ENCODE assay signal across 11 cellular contexts in the genomic region with DNA sequence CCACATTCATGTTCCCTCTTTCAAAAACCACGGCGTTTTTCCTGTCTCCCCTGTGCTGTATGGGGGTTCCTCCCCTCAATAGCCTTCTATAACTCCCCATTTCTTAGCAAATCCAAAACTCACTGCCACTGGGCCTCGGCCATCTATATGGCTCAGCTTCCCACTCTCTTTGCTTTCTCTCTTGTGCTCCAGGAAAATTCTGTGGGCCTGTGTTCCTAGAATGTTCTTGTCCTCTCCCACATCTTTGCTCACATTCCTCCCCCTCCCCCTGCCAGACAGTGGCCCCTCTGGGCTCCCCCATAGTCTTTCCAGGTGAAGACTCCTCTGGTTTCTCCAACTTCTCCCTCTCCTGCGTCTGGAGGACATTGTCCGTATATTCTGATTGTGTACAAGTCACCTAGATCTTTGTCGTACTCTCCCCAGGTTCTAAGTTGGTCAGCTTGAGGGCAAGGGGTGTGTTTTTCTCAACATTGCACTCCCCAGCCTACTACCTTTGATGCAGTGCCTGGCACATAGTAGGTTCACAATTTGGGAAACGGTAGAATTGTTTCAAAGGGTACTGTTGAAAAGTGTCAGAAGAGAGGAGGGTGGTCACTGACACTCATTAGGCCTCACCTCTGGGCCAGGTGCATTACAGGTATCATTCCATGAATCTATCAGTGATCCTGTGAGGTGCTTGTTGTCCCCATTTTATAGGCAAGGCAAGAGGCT. TPM values are rescaled to one million over a fixed set of nuclear protein-coding genes. Genes with fewer than 3 reads are reported as not detected.
A peak's percentile ranks its signal among the peaks of the same experiment; 100 is the strongest.
DNase-seq lines count a peak whose midpoint lies in the region; ATAC-seq and TF ChIP-seq lines count a peak whose summit lies in the region.
"Had no signal": no experiment of that assay in that cellular context is flagged by ENCODE, and none has a peak within 500 bp of the region (broad histone marks: within the 10 kb centered on the region; RNA-seq: fewer than 3 reads in every experiment).

No MANE protein-coding gene starts in this region.

- CTCF ChIA-PET in activated naive CD4-positive, alpha-beta T cell treated with anti-CD3 and anti-CD28 coated beads, Interleukin-2, amount 10 ng/mL, durations not matched to agents 7 days and 5 days (lab: Charles Lee) = interaction anchor here (1.2 kb wide), 1 partner anchor 157 kb away, joined by 4 read pairs; no protein-coding TSS in a partner anchor

- no peaks in the 10 kb centered on the region for H3K9me3 ChIP-seq in upper lobe of left lung

- H3K4me3 ChIP-seq in upper lobe of left lung = no peak overlapping the region

- WGBS in upper lobe of left lung, 2 donors = 74 to 87% methylated on average over 7 of the region's 7 CpGs

- no peak for TF ChIP-seq POLR2A in upper lobe of left lung (IDR thresholded peaks at IDR 0.05)

- peak overlapping the region; percentile 99 to 100 (median 99) for H3K27ac ChIP-seq in upper lobe of left lung

- no peak for DNase-seq in activated naive CD4-positive, alpha-beta T cell treated with anti-CD3 and anti-CD28 coated beads, Interleukin-2, amount 50 U/mL, for 72 hours (ENCODE audit: low spot score in 2 of 2)
- DNase-seq in activated naive CD4-positive, alpha-beta T cell treated with anti-CD3 and anti-CD28 coated beads, Interleukin-2, amount 10 ng/mL, durations not matched to agents 7 days and 5 days = no peak
- DNase-seq in chondrocyte (ENCODE audit: low spot score) (no peak), upper lobe of left lung (peak in 1 of 2 donors; percentile 20), 8988T (no peak), LoVo (ENCODE audit: low spot score) (no peak)
- DNase-seq: activated T-cell treated with anti-CD3 and anti-CD28 coated beads, Interleukin-2, amount 50 U/mL, for 48 hours; effector CD4-positive, alpha-beta T cell; NCI-H510A had no signal

- peaks cover 0 to 6% (median 3%) of the 10 kb centered on the region in 4 donors for H3K36me3 ChIP-seq in upper lobe of left lung

- ATAC-seq in activated naive CD4-positive, alpha-beta T cell treated with anti-CD3 and anti-CD28 coated beads, Interleukin-2, amount 50 U/mL, for 72 hours = no peak
- no peak for ATAC-seq in upper lobe of left lung (ENCODE audit: low FRiP score in 2 of 2)
- no peak for ATAC-seq in GM19452 (IDR thresholded peaks at IDR 0.05; ENCODE audit: unreplicated experiment)

- H3K4me3 Mint-ChIP-seq in activated naive CD4-positive, alpha-beta T cell treated with anti-CD3 and anti-CD28 coated beads, Interleukin-2, amount 10 ng/mL, durations not matched to agents 7 days and 5 days = no peak overlapping the region
- H3K4me3 Mint-ChIP-seq in chondrocyte (ENCODE audit: unreplicated experiment) = no peak overlapping the region
- H3K4me3 Mint-ChIP-seq in nephron = peak overlapping the region in 2 of 3 experiments; percentile 6 to 25

- TF ChIP-seq CTCF in chondrocyte (IDR thresholded peaks at IDR 0.05) (no peak), nephron (IDR thresholded peaks at IDR 0.05; ENCODE audit: unreplicated experiment in 3 of 3) (no peak), upper lobe of left lung (IDR thresholded peaks at IDR 0.05) (no peak)

- no peaks in the 10 kb centered on the region for H3K27me3 Mint-ChIP-seq in activated naive CD4-positive, alpha-beta T cell treated with anti-CD3 and anti-CD28 coated beads, Interleukin-2, amount 10 ng/mL, durations not matched to agents 7 days and 5 days
- H3K27me3 Mint-ChIP-seq in chondrocyte (ENCODE audit: low read depth) = no peaks in the 10 kb centered on the region
- no peaks in the 10 kb centered on the region for H3K27me3 Mint-ChIP-seq in nephron (ENCODE audit: low read depth)

- peaks cover 64% of the 10 kb centered on the region for H3K4me1 Mint-ChIP-seq in activated naive CD4-positive, alpha-beta T cell treated with anti-CD3 and anti-CD28 coated beads, Interleukin-2, amount 10 ng/mL, durations not matched to agents 7 days and 5 days
- H3K4me1 Mint-ChIP-seq in chondrocyte (ENCODE audit: low read depth) (peaks cover 68% of the 10 kb centered on the region), nephron (peaks cover 33% of the 10 kb centered on the region)

- TF ChIP-seq EP300 in upper lobe of left lung (IDR thresholded peaks at IDR 0.05) = no peak

- peaks cover 7 to 15% of the 10 kb centered on the region in 2 donors for H3K36me3 Mint-ChIP-seq in activated naive CD4-positive, alpha-beta T cell treated with anti-CD3 and anti-CD28 coated beads, Interleukin-2, amount 50 U/mL, for 72 hours
- H3K36me3 Mint-ChIP-seq in activated naive CD4-positive, alpha-beta T cell treated with anti-CD3 and anti-CD28 coated beads, Interleukin-2, amount 10 ng/mL, durations not matched to agents 7 days and 5 days = peaks cover 1% of the 10 kb centered on the region
- H3K36me3 Mint-ChIP-seq in chondrocyte (ENCODE audit: low read depth) (peaks cover 7% of the 10 kb centered on the region), nephron (ENCODE audit: low read depth) (peaks cover 4% of the 10 kb centered on the region)

- H3K27ac Mint-ChIP-seq in activated naive CD4-positive, alpha-beta T cell treated with anti-CD3 and anti-CD28 coated beads, Interleukin-2, amount 50 U/mL, for 72 hours = peak overlapping the region; percentile 80 to 97
- H3K27ac Mint-ChIP-seq in activated naive CD4-positive, alpha-beta T cell treated with anti-CD3 and anti-CD28 coated beads, Interleukin-2, amount 10 ng/mL, durations not matched to agents 7 days and 5 days = no peak overlapping the region
- peak overlapping the region; percentile 99 for H3K27ac Mint-ChIP-seq in chondrocyte (ENCODE audit: unreplicated experiment)
- H3K27ac Mint-ChIP-seq in nephron = peak overlapping the region in 2 of 3 experiments; percentile 11 to 23

- no peaks in the 10 kb centered on the region for H3K9me3 Mint-ChIP-seq in activated naive CD4-positive, alpha-beta T cell treated with anti-CD3 and anti-CD28 coated beads, Interleukin-2, amount 50 U/mL, for 72 hours
- H3K9me3 Mint-ChIP-seq in activated naive CD4-positive, alpha-beta T cell treated with anti-CD3 and anti-CD28 coated beads, Interleukin-2, amount 10 ng/mL, durations not matched to agents 7 days and 5 days = no peaks in the 10 kb centered on the region
- H3K9me3 Mint-ChIP-seq in chondrocyte (ENCODE audit: low read depth) (no peaks in the 10 kb centered on the region), nephron (no peaks in the 10 kb centered on the region)

- H3K27me3 ChIP-seq in upper lobe of left lung = no peaks in the 10 kb centered on the region

- peaks cover 62 to 67% (median 64%) of the 10 kb centered on the region in 4 donors for H3K4me1 ChIP-seq in upper lobe of left lung

RNA-seq across cellular contexts. Expression of a gene that starts 3.7 kb away (rescaled TPM):
- total RNA-seq in activated naive CD4-positive, alpha-beta T cell treated with anti-CD3 and anti-CD28 coated beads, Interleukin-2, amount 50 U/mL, for 72 hours = 10 to 100 TPM; 12.0 to 17.6 TPM
- total RNA-seq in chondrocyte = 91.5 to 171 TPM (median 150 TPM) in 3 replicates
- 1,000 to 10,000 TPM in 3 of 6 donors, 100 to 1,000 TPM in 3; 568 to 1,492 (median 904) TPM for total RNA-seq in upper lobe of left lung

RNA-seq across cellular contexts. Expression of a gene that starts 59.3 kb away (rescaled TPM):
- total RNA-seq in activated naive CD4-positive, alpha-beta T cell treated with anti-CD3 and anti-CD28 coated beads, Interleukin-2, amount 50 U/mL, for 72 hours = 10 to 100 TPM; 37.0 to 52.9 TPM
- total RNA-seq in chondrocyte (141 to 154 TPM (median 148 TPM) in 3 replicates), upper lobe of left lung (100 to 1,000 TPM; 158 to 225 (median 173) TPM)

Comparison
In these comparisons a context has a peak if more than half of its experiments do, and no peak if none do; other contexts are left out.
1. H3K4me3 Mint-ChIP-seq: peak in nephron (2 of 3); none in activated naive CD4-positive, alpha-beta T cell treated with anti-CD3 and anti-CD28 coated beads, Interleukin-2, amount 10 ng/mL, durations not matched to agents 7 days and 5 days (single experiment) and chondrocyte (single experiment).